Comparison of ENCODE assay signal across 8 cellular contexts in the genomic region with DNA sequence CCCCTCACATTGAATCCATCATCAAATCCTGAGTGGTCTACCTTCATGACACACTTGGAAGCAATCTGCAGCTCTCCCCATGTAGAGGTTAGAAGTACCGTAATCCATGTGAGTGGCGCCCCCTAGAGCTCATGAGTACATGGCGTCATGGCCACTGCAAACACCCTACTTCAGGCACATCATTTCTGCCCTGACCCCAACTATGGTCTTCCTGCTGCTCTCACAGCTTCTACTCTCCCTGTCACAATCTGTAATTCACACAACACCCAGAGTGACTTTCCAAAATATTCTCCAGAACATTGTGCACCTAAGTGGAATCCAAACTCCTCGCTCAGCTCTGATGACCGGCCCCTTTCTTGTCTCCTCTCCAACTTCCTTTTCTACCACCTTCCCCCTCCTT.
DNase-seq lines count a peak whose midpoint lies in the region; ATAC-seq and TF ChIP-seq lines count a peak whose summit lies in the region.

No MANE protein-coding gene starts in this region.

- no peaks in the 10 kb centered on the region for H3K79me2 ChIP-seq in GM23338 (replicated peaks; ENCODE audit: insufficient read depth)

- intact Hi-C loops in activated B cell treated with CpG ODN at 0.5 μM for 24 hours (cut with micrococcal nuclease) (loop anchor here (1.0 kb wide), 6 partner anchors 9 to 210 kb away; no protein-coding TSS in a partner anchor), lower leg skin (cut with DNase I; ENCODE audit: low total_unique reads) (no loop called here)

- ATAC-seq in GM23338 (peak; percentile 78), activated B cell treated with CpG ODN at 0.5 μM for 24 hours (ENCODE audit: low read depth) (peak; percentile 82)
- peak; percentile 72 for ATAC-seq in central memory CD8-positive, alpha-beta T cell (replicated peaks; ENCODE audit: extremely low read depth, poor library complexity, severe bottlenecking)

- H4K20me1 ChIP-seq in GM23338 (replicated peaks; ENCODE audit: insufficient read depth) = no peaks in the 10 kb centered on the region

- CTCF ChIA-PET in activated B cell treated with CpG ODN at 0.5 μM for 24 hours (lab: Charles Lee) = interaction anchor here (1.0 to 15.1 kb wide), 26 partner anchors 8 to 210 kb away, joined by 3 to 282 read pairs (median 6); a partner anchor contains a TSS

- DNase-seq in GM23338 (ENCODE audit: low spot score) (peak; percentile 95), NCI-H1092 (lab: John Stamatoyannopoulos, UW) (peak; percentile 22), activated B cell treated with CpG ODN at 0.5 μM for 24 hours (peak; percentile 47), lower leg skin (ENCODE audit: low spot score in 2 of 2) (peak; percentile 36 to 92), dedifferentiated amniotic fluid mesenchymal stem cell (ENCODE audit: extremely low spot score) (no peak)
- DNase-seq in central memory CD8-positive, alpha-beta T cell (ENCODE audit: low spot score in 2 of 2) = peak; percentile 47 to 48
- DNase-seq in stimulated activated CD8-positive, alpha-beta memory T cell treated with anti-CD3 and anti-CD28 coated beads, Interleukin-12 subunit alpha, Interleukin-12 subunit beta, amount 100 ng/mL, for 4 hours (ENCODE audit: low read depth) = peak; percentile 32

- peaks cover 7% of the 10 kb centered on the region; the same call in 1 of the 2 replicates for H3K4me1 ChIP-seq in GM23338 (ENCODE audit: insufficient read depth)

- POLR2A ChIA-PET in activated B cell treated with CpG ODN at 0.5 μM for 24 hours (lab: Charles Lee) = interaction anchor here (0.5 to 2.9 kb wide), 9 partner anchors 10 to 204 kb away, joined by 3 to 15 read pairs (median 5); no protein-coding TSS in a partner anchor

- H3K4me3 ChIP-seq in GM23338 = no peak overlapping the region
- no peak overlapping the region for H3K4me3 ChIP-seq in lower leg skin (ENCODE audit: low read depth, poor library complexity, severe bottlenecking)

- no peaks in the 10 kb centered on the region for H3F3A ChIP-seq in GM23338 (replicated peaks; ENCODE audit: low read depth)

- H3K27ac Mint-ChIP-seq in GM23338 (no peak overlapping the region), activated B cell treated with CpG ODN at 0.5 μM for 24 hours (peak overlapping the region; percentile 78)
- peak overlapping the region; percentile 8 for H3K27ac Mint-ChIP-seq in central memory CD8-positive, alpha-beta T cell (ENCODE audit: low read depth)

- H3K27me3 Mint-ChIP-seq in GM23338 (ENCODE audit: insufficient read depth, low read depth, poor library complexity) (peaks cover 2% of the 10 kb centered on the region), activated B cell treated with CpG ODN at 0.5 μM for 24 hours (no peaks in the 10 kb centered on the region)
- no peaks in the 10 kb centered on the region for H3K27me3 Mint-ChIP-seq in central memory CD8-positive, alpha-beta T cell

- WGBS in lower leg skin, 2 donors = 56 to 67% methylated on average over 5 of the region's 5 CpGs

- no peak for TF ChIP-seq POLR2A in lower leg skin (IDR thresholded peaks at IDR 0.05)

- peak; percentile 89 for TF ChIP-seq CTCF in GM12872 (IDR thresholded peaks at IDR 0.05; ENCODE audit: insufficient read depth, low read depth, low read length)
- TF ChIP-seq CTCF in GM23338 (conservative IDR thresholded peaks at IDR 0.05; ENCODE audit: low read depth in 2 of 2) = peak; percentile 89 to 98
- TF ChIP-seq CTCF in activated B cell treated with CpG ODN at 0.5 μM for 24 hours (IDR thresholded peaks at IDR 0.05) = no peak
- no peak for TF ChIP-seq CTCF in lower leg skin (IDR thresholded peaks at IDR 0.05)

- H3K9me3 Mint-ChIP-seq in GM23338 = no peaks in the 10 kb centered on the region
- no peaks in the 10 kb centered on the region for H3K9me3 Mint-ChIP-seq in activated B cell treated with CpG ODN at 0.5 μM for 24 hours
- H3K9me3 Mint-ChIP-seq in central memory CD8-positive, alpha-beta T cell = no peaks in the 10 kb centered on the region

- H3K36me3 ChIP-seq in GM23338 (ENCODE audit: insufficient read depth) = no peaks in the 10 kb centered on the region

- no peaks in the 10 kb centered on the region for H3K9me2 ChIP-seq in GM23338 (ENCODE audit: insufficient read depth)

- H3K4me1 Mint-ChIP-seq in GM23338 (peaks cover 7% of the 10 kb centered on the region), activated B cell treated with CpG ODN at 0.5 μM for 24 hours (peaks cover 77% of the 10 kb centered on the region)
- peaks cover 52% of the 10 kb centered on the region for H3K4me1 Mint-ChIP-seq in central memory CD8-positive, alpha-beta T cell

- H3K36me3 Mint-ChIP-seq in GM23338 (ENCODE audit: low read depth) (no peaks in the 10 kb centered on the region), activated B cell treated with CpG ODN at 0.5 μM for 24 hours (ENCODE audit: low read depth) (peaks cover 46% of the 10 kb centered on the region)
- peaks cover 14% of the 10 kb centered on the region for H3K36me3 Mint-ChIP-seq in central memory CD8-positive, alpha-beta T cell (ENCODE audit: insufficient read depth)

- H3K27me3 ChIP-seq in GM23338 (ENCODE audit: insufficient read depth) = no peaks in the 10 kb centered on the region

- H3K4me3 Mint-ChIP-seq in GM23338 (no peak overlapping the region), activated B cell treated with CpG ODN at 0.5 μM for 24 hours (no peak overlapping the region)
- H3K4me3 Mint-ChIP-seq in central memory CD8-positive, alpha-beta T cell = peak overlapping the region; percentile 5

- H3K4me2 ChIP-seq in GM23338 = no peak overlapping the region

- no peak overlapping the region for H3K27ac ChIP-seq in GM23338 (ENCODE audit: low read depth)

- 0 out of 2 replicates have a peak overlapping the region, but pooled peaks have one; percentile 11 for H2AFZ ChIP-seq in GM23338

TF ChIP-seq in GM23338, 12 proteins besides CTCF, POLR2A, EP300 and RAD21:
- TF ChIP-seq STAT1 (IDR thresholded peaks at IDR 0.05; ENCODE audit: unreplicated experiment) (no peak), JUNB (IDR thresholded peaks at IDR 0.05; ENCODE audit: unreplicated experiment) (no peak), NANOG (IDR thresholded peaks at IDR 0.05; ENCODE audit: borderline replicate concordance) (no peak)

Comparison
In these comparisons a context has a peak if more than half of its experiments do, and no peak if none do; other contexts are left out.
1. CTCF ChIP-seq: peak in GM12872 (single experiment) and GM23338 (2 of 2); none in activated B cell treated with CpG ODN at 0.5 μM for 24 hours (single experiment) and lower leg skin (0 of 3).
2. Peak in every context shown above with its lines, with median percentiles within 50 percentile points of each other: ATAC-seq.